In the genomic region with DNA sequence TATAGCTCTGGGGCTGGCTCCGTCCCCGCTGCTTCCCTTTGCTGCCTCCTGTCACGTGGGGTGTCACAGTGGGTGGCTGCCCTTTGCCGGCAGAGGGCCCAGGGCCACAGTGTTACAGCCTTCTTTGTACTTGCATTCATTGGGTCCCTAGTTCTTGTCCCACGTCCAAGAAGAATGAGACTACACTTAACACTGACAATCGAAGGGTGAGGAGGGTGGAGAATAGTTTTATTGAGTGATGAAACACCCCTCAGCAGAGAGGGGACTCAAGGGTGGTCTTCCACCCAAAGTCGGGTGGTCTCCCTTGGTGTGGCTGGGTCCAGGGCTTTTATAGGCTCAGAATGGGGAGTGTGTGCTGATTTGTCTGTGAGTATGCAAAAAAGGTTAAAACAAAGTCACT, we compare ENCODE assay signal across 16 cellular contexts. TPM values are rescaled to one million over a fixed set of nuclear protein-coding genes. Genes with fewer than 3 reads are reported as not detected.
A peak's percentile ranks its signal among the peaks of the same experiment; 100 is the strongest.
DNase-seq lines count a peak whose midpoint lies in the region; ATAC-seq and TF ChIP-seq lines count a peak whose summit lies in the region.
"Had no signal": no experiment of that assay in that cellular context is flagged by ENCODE, and none has a peak within 500 bp of the region (broad histone marks: within the 10 kb centered on the region; RNA-seq: fewer than 3 reads in every experiment).

No MANE protein-coding gene starts in this region.

- H3K9me3 ChIP-seq in CD4-positive, alpha-beta T cell (ENCODE audit: control insufficient read depth, low read length): no peaks in the 10 kb centered on the region
- no peaks in the 10 kb centered on the region for H3K9me3 ChIP-seq in T-helper 17 cell (ENCODE audit: control insufficient read depth, low read length, poor library complexity, severe bottlenecking)
- H3K9me3 ChIP-seq: mucosa of descending colon, stomach had no signal

- H2AFZ ChIP-seq in ACC112 (ENCODE audit: low read length, unreplicated experiment): no peak overlapping the region

- no peaks in the 10 kb centered on the region for H3K27me3 Mint-ChIP-seq in CD4-positive, alpha-beta T cell
- no peaks in the 10 kb centered on the region for H3K27me3 Mint-ChIP-seq in T-helper 17 cell
- H3K27me3 Mint-ChIP-seq in naive B cell: no peaks in the 10 kb centered on the region

- H3K36me3 Mint-ChIP-seq in CD4-positive, alpha-beta T cell (ENCODE audit: low read depth): peaks cover 22% of the 10 kb centered on the region
- H3K36me3 Mint-ChIP-seq in T-helper 17 cell (ENCODE audit: low read depth) (peaks cover 7% of the 10 kb centered on the region), naive B cell (no peaks in the 10 kb centered on the region)

- H3K4me3 Mint-ChIP-seq in CD4-positive, alpha-beta T cell: peak overlapping the region; percentile 94
- H3K4me3 Mint-ChIP-seq in T-helper 17 cell: peak overlapping the region; percentile 21
- peak overlapping the region in 7 of 8 donors; percentile 58 to 96 (median 77) for H3K4me3 Mint-ChIP-seq in naive B cell

- no peak overlapping the region for H3K27ac ChIP-seq in ACC112 (ENCODE audit: low read depth, low read length)
- H3K27ac ChIP-seq in CD4-positive, alpha-beta T cell (ENCODE audit: low read depth, low read length): no peak overlapping the region
- H3K27ac ChIP-seq: RWPE1, stomach had no signal

- CTCF ChIA-PET in CD4-positive, alpha-beta T cell (lab: Charles Lee): no interaction called here

- H3K9me3 Mint-ChIP-seq in CD4-positive, alpha-beta T cell: no peaks in the 10 kb centered on the region
- no peaks in the 10 kb centered on the region for H3K9me3 Mint-ChIP-seq in naive B cell

- no peak for ATAC-seq in CD4-positive, alpha-beta T cell (ENCODE audit: poor library complexity)
- no peak for ATAC-seq in T-helper 17 cell
- no peak for ATAC-seq in naive B cell (ENCODE audit: low read depth in 2 of 2)
- ATAC-seq: mucosa of descending colon, right cardiac atrium had no signal

- TF ChIP-seq CTCF in CD4-positive, alpha-beta T cell (IDR thresholded peaks at IDR 0.05): no peak

- peak overlapping the region; percentile 84 for H3K27ac Mint-ChIP-seq in CD4-positive, alpha-beta T cell
- H3K27ac Mint-ChIP-seq in T-helper 17 cell (peak overlapping the region; percentile 82), naive B cell (peak overlapping the region in 3 of 6 donors; percentile 55 to 88 (median 69))

- POLR2A ChIA-PET in CD4-positive, alpha-beta T cell (lab: Charles Lee): no interaction called here

- H3K36me3 ChIP-seq in ACC112 (ENCODE audit: insufficient read depth, low read length): peaks cover 14% of the 10 kb centered on the region

- peak overlapping the region; percentile 99; the same call in 1 of the 2 replicates for H3K4me3 ChIP-seq in ACC112 (ENCODE audit: low read depth, low read length)
- H3K4me3 ChIP-seq: mucosa of descending colon had no signal

- peaks cover 84% of the 10 kb centered on the region for H3K79me2 ChIP-seq in ACC112 (ENCODE audit: control insufficient read depth, insufficient read depth, low read length, unreplicated experiment)

- peaks cover 23% of the 10 kb centered on the region for H3K4me1 ChIP-seq in ACC112 (ENCODE audit: control insufficient read depth, insufficient read depth, low read length, unreplicated experiment)

- DNase-seq in CD4-positive, alpha-beta T cell: no peak
- DNase-seq in T-helper 17 cell (no peak), naive B cell (no peak), AG08395 (ENCODE audit: low spot score) (no peak), COLO829 (ENCODE audit: low spot score) (no peak)
- no peak for DNase-seq in activated CD8-positive, alpha-beta memory T cell treated with anti-CD3 and anti-CD28 coated beads for 24 hours
- DNase-seq: effector memory CD4-positive, alpha-beta T cell; HCEC 1CT; mucosa of descending colon; NCI-H1048; NCI-H524; stomach; T-helper 9 cell had no signal

- H3K4me1 Mint-ChIP-seq in CD4-positive, alpha-beta T cell (ENCODE audit: low read depth): peaks cover 65% of the 10 kb centered on the region
- peaks cover 46% of the 10 kb centered on the region for H3K4me1 Mint-ChIP-seq in T-helper 17 cell
- H3K4me1 Mint-ChIP-seq in naive B cell: peaks cover 34 to 64% (median 62%) of the 10 kb centered on the region in 3 donors

- intact Hi-C loops in CD4-positive, alpha-beta T cell (cut with DNase I, micrococcal nuclease): loop anchor here (5.0 to 10.0 kb wide), 4 partner anchors 45 to 1055 kb away; partner anchors contain the start of genes CAPN10 (in 1 of the 2), D2HGDH (in 1 of the 2), DTYMK (in 1 of the 2) and ING5 (in 1 of the 2)

- H3K27me3 ChIP-seq in ACC112 (ENCODE audit: insufficient read depth, low read length): no peaks in the 10 kb centered on the region
- H3K27me3 ChIP-seq in CD4-positive, alpha-beta T cell (ENCODE audit: control insufficient read depth, insufficient read depth, low read length): no peaks in the 10 kb centered on the region
- H3K27me3 ChIP-seq: stomach had no signal

RNA-seq across cellular contexts. Expression of gene ATG4B, which starts 1.9 kb away (rescaled TPM):
- total RNA-seq in CD4-positive, alpha-beta T cell: 10 to 100 TPM; 86.5 to 89.4 TPM
- 100 to 1,000 TPM; 104 to 119 TPM for total RNA-seq in T-helper 17 cell
- polyA plus RNA-seq in naive B cell (ENCODE audit: low read depth in 6 of 6): 10 to 100 TPM; 61.5 to 74.6 (median 64.5) TPM

RNA-seq across cellular contexts. Expression of gene THAP4, which starts 2.4 kb away (rescaled TPM):
- total RNA-seq in CD4-positive, alpha-beta T cell: 10 to 100 TPM; 27.5 to 31.4 TPM
- 10 to 100 TPM; 28.0 to 36.9 TPM for total RNA-seq in T-helper 17 cell
- 10 to 100 TPM; 23.8 to 48.4 (median 29.9) TPM for polyA plus RNA-seq in naive B cell (ENCODE audit: low read depth in 6 of 6)

RNA-seq across cellular contexts. Expression of gene DTYMK, which starts 47.2 kb away (rescaled TPM):
- total RNA-seq in CD4-positive, alpha-beta T cell: 1 to 10 TPM; 4.8 to 6.0 TPM
- 10 to 100 TPM; 11.9 TPM for total RNA-seq in T-helper 17 cell
- polyA plus RNA-seq in naive B cell (ENCODE audit: low read depth in 6 of 6): 10 to 100 TPM; 27.6 to 38.3 (median 36.6) TPM

Comparison
In these comparisons a context has a peak if more than half of its experiments do, and no peak if none do; other contexts are left out.
1. H3K4me3 Mint-ChIP-seq: peak in every context shown above with its lines; median percentile 94 in CD4-positive, alpha-beta T cell; 77 in naive B cell; 21 in T-helper 17 cell.